7 cellular contexts compared by ENCODE assay signal in genomic region chr9:70113403-70114022, GRCh38.
A peak's percentile ranks its signal among the peaks of the same experiment; 100 is the strongest.
DNase-seq lines count a peak whose midpoint lies in the region; ATAC-seq and TF ChIP-seq lines count a peak whose summit lies in the region.

No MANE protein-coding gene starts in this region.

- H3K9me3 Mint-ChIP-seq in neural progenitor cell = no peaks in the 10 kb centered on the region

- no peaks in the 10 kb centered on the region for H3K27me3 ChIP-seq in fibroblast of lung (ENCODE audit: control insufficient read depth, insufficient read depth, low read length)
- no peaks in the 10 kb centered on the region for H3K27me3 ChIP-seq in neural progenitor cell

- DNase-seq in G401 (ENCODE audit: low spot score) (peak; percentile 46), SW480 (ENCODE audit: low spot score) (peak; percentile 60), fibroblast of lung (ENCODE audit: low read depth in 2 of 2) (peak; percentile 68 to 78), neural progenitor cell (ENCODE audit: low spot score) (peak; percentile 66)

- peaks cover 9% of the 10 kb centered on the region for H3K4me1 ChIP-seq in fibroblast of lung (ENCODE audit: control insufficient read depth, extremely low read depth, insufficient read depth, low read length)
- H3K4me1 ChIP-seq in neural progenitor cell = peaks cover 9% of the 10 kb centered on the region

- H3K4me3 ChIP-seq in fibroblast of lung (replicated peaks in 1 of 4; ENCODE audit: control extremely low read depth in 1 of 4, insufficient read depth in 1 of 4, low read depth in 3 of 4, low read length in 4 of 4) = no peak overlapping the region
- H3K4me3 ChIP-seq in neural progenitor cell = no peak overlapping the region

- no peaks in the 10 kb centered on the region for H3K79me2 ChIP-seq in fibroblast of lung (ENCODE audit: control insufficient read depth, insufficient read depth, low read length)
- no peaks in the 10 kb centered on the region for H3K79me2 ChIP-seq in neural progenitor cell (ENCODE audit: low read depth)

- no peak overlapping the region for H3K4me3 Mint-ChIP-seq in neural progenitor cell

- H2AFZ ChIP-seq in fibroblast of lung (ENCODE audit: low read length) = no peak overlapping the region
- no peak overlapping the region for H2AFZ ChIP-seq in neural progenitor cell (replicated peaks)

- H3F3A ChIP-seq in neural progenitor cell (ENCODE audit: low read depth) = peaks cover 8% of the 10 kb centered on the region

- peaks cover 7% of the 10 kb centered on the region for H3K4me1 Mint-ChIP-seq in neural progenitor cell

- H3K9ac ChIP-seq in fibroblast of lung (ENCODE audit: insufficient read depth, low read length) (no peak overlapping the region), neural progenitor cell (no peak overlapping the region)

- in situ Hi-C loops in G401 (cut with HindIII; ENCODE audit: low sequenced_read_pairs) = no loop called here

- H3K27ac ChIP-seq in fibroblast of lung (ENCODE audit: insufficient read depth, low read length) = no peak overlapping the region
- no peak overlapping the region for H3K27ac ChIP-seq in neural progenitor cell

- H3K36me3 ChIP-seq in fibroblast of lung (ENCODE audit: control insufficient read depth, insufficient read depth, low read length) = no peaks in the 10 kb centered on the region
- H3K36me3 ChIP-seq in neural progenitor cell = no peaks in the 10 kb centered on the region

- H3K36me3 Mint-ChIP-seq in neural progenitor cell = no peaks in the 10 kb centered on the region

- H3K9me3 ChIP-seq in fibroblast of lung (ENCODE audit: control insufficient read depth, insufficient read depth, low read depth, low read length) = no peaks in the 10 kb centered on the region
- H3K9me3 ChIP-seq in neural progenitor cell (ENCODE audit: low read depth) = no peaks in the 10 kb centered on the region

- TF ChIP-seq CTCF in LNCAP (IDR thresholded peaks at IDR 0.05) (peak; percentile 83), fibroblast of lung (conservative IDR thresholded peaks at IDR 0.05 in 1 of 2, IDR thresholded peaks at IDR 0.05 in 1 of 2; ENCODE audit: low read depth in 1 of 2, low read length in 2 of 2) (peak; percentile 93 to 97), neural progenitor cell (IDR thresholded peaks at IDR 0.05) (peak; percentile 78)

- no peak overlapping the region for H3K4me2 ChIP-seq in fibroblast of lung (ENCODE audit: extremely low read depth, insufficient read depth, low read length)
- H3K4me2 ChIP-seq in neural progenitor cell = no peak overlapping the region

- H4K20me1 ChIP-seq in fibroblast of lung (ENCODE audit: control insufficient read depth, extremely low read depth, insufficient read depth, low read length) (no peaks in the 10 kb centered on the region), neural progenitor cell (ENCODE audit: low read depth) (no peaks in the 10 kb centered on the region)

- no peak overlapping the region for H3K27ac Mint-ChIP-seq in neural progenitor cell

- peaks cover 2% of the 10 kb centered on the region for H3K27me3 Mint-ChIP-seq in neural progenitor cell (ENCODE audit: insufficient read depth, low read depth)

- ATAC-seq in GM21390 (IDR thresholded peaks at IDR 0.05; ENCODE audit: unreplicated experiment) = peak; percentile 75
- no peak for ATAC-seq in GM19463 (IDR thresholded peaks at IDR 0.05; ENCODE audit: unreplicated experiment)
